ENCODE assay signal across 10 cellular contexts in genomic region chr9:22158983-22159382, GRCh38.
DNase-seq lines count a peak whose midpoint lies in the region; ATAC-seq and TF ChIP-seq lines count a peak whose summit lies in the region.
"Had no signal": no experiment of that assay in that cellular context is flagged by ENCODE, and none has a peak within 500 bp of the region (broad histone marks: within the 10 kb centered on the region; RNA-seq: fewer than 3 reads in every experiment).

No MANE protein-coding gene starts in this region.

- no peaks in the 10 kb centered on the region for H3K9me3 Mint-ChIP-seq in endothelial cell (ENCODE audit: unreplicated experiment)
- H3K9me3 Mint-ChIP-seq in CD4-positive, alpha-beta memory T cell: no peaks in the 10 kb centered on the region
- H3K9me3 Mint-ChIP-seq in activated CD4-positive, alpha-beta T cell treated with anti-CD3 and anti-CD28 coated beads for 36 hours (ENCODE audit: low read depth): no peaks in the 10 kb centered on the region

- no peak for TF ChIP-seq CTCF in endothelial cell (IDR thresholded peaks at IDR 0.05; ENCODE audit: unreplicated experiment)

- DNase-seq in MV-4-11 (lab: John Stamatoyannopoulos, UW): peak; percentile 94
- peak; percentile 12 for DNase-seq in endothelial cell (ENCODE audit: low spot score)
- DNase-seq in lung microvascular endothelial cell (ENCODE audit: low read depth in 2 of 2): peak; percentile 10 to 70
- no peak for DNase-seq in cortex of kidney (lab: John Stamatoyannopoulos, UW)
- DNase-seq in CD4-positive, alpha-beta memory T cell: no peak
- no peak for DNase-seq in activated CD4-positive, alpha-beta T cell treated with anti-CD3 and anti-CD28 coated beads for 36 hours
- no peak for DNase-seq in DMS53 (lab: John Stamatoyannopoulos, UW)
- DNase-seq: stimulated activated CD4-positive, alpha-beta T cell treated with anti-CD3 and anti-CD28 coated beads, Interleukin-12 subunit alpha, Interleukin-12 subunit beta, amount 100 ng/mL, for 4 hours had no signal

- peaks cover 3% of the 10 kb centered on the region for H3K27me3 Mint-ChIP-seq in endothelial cell (ENCODE audit: unreplicated experiment)
- peaks cover 3% of the 10 kb centered on the region in 2 donors for H3K27me3 Mint-ChIP-seq in CD4-positive, alpha-beta memory T cell
- peaks cover 8% of the 10 kb centered on the region for H3K27me3 Mint-ChIP-seq in activated CD4-positive, alpha-beta T cell treated with anti-CD3 and anti-CD28 coated beads for 36 hours

- H3K4me3 ChIP-seq in ACC112 (ENCODE audit: low read depth, low read length): peak overlapping the region; percentile 9; the same call in 1 of the 2 replicates
- no peak overlapping the region for H3K4me3 ChIP-seq in CD4-positive, alpha-beta memory T cell (ENCODE audit: low read length in 2 of 2)
- H3K4me3 ChIP-seq: esophagus muscularis mucosa had no signal

- H3K27ac Mint-ChIP-seq in endothelial cell (ENCODE audit: unreplicated experiment): peak overlapping the region; percentile 44
- H3K27ac Mint-ChIP-seq in CD4-positive, alpha-beta memory T cell: no peak overlapping the region
- H3K27ac Mint-ChIP-seq in activated CD4-positive, alpha-beta T cell treated with anti-CD3 and anti-CD28 coated beads for 36 hours: no peak overlapping the region

- H3K4me1 Mint-ChIP-seq in endothelial cell (ENCODE audit: unreplicated experiment): peaks cover 33% of the 10 kb centered on the region
- H3K4me1 Mint-ChIP-seq in CD4-positive, alpha-beta memory T cell: no peaks in the 10 kb centered on the region
- H3K4me1 Mint-ChIP-seq in activated CD4-positive, alpha-beta T cell treated with anti-CD3 and anti-CD28 coated beads for 36 hours: no peaks in the 10 kb centered on the region

- peaks cover 36% of the 10 kb centered on the region for H3K4me1 ChIP-seq in ACC112 (ENCODE audit: control insufficient read depth, insufficient read depth, low read length, unreplicated experiment)
- no peaks in the 10 kb centered on the region for H3K4me1 ChIP-seq in CD4-positive, alpha-beta memory T cell (ENCODE audit: insufficient read depth, low read length)

- POLR2A ChIA-PET in CD4-positive, alpha-beta memory T cell (lab: Charles Lee; ENCODE audit: partially characterized antibody): no interaction called here
- POLR2A ChIA-PET in activated CD4-positive, alpha-beta T cell treated with anti-CD3 and anti-CD28 coated beads for 36 hours (lab: Charles Lee): no interaction called here

- H2AFZ ChIP-seq in ACC112 (ENCODE audit: low read length, unreplicated experiment): peak overlapping the region; percentile 8

- intact Hi-C loops in CD4-positive, alpha-beta memory T cell (cut with micrococcal nuclease): no loop called here
- intact Hi-C loops in activated CD4-positive, alpha-beta T cell treated with anti-CD3 and anti-CD28 coated beads for 36 hours (cut with DNase I, micrococcal nuclease): no loop called here

- H3K79me2 ChIP-seq in ACC112 (ENCODE audit: control insufficient read depth, insufficient read depth, low read length, unreplicated experiment): no peaks in the 10 kb centered on the region

- H3K4me3 Mint-ChIP-seq in endothelial cell (ENCODE audit: unreplicated experiment): no peak overlapping the region
- no peak overlapping the region for H3K4me3 Mint-ChIP-seq in CD4-positive, alpha-beta memory T cell
- no peak overlapping the region for H3K4me3 Mint-ChIP-seq in activated CD4-positive, alpha-beta T cell treated with anti-CD3 and anti-CD28 coated beads for 36 hours

- H3K9me3 ChIP-seq in CD4-positive, alpha-beta memory T cell (ENCODE audit: control insufficient read depth in 1 of 2, low read length in 2 of 2): no peaks in the 10 kb centered on the region
- H3K9me3 ChIP-seq: esophagus muscularis mucosa had no signal

- H3K36me3 Mint-ChIP-seq in endothelial cell (ENCODE audit: low read depth, unreplicated experiment): no peaks in the 10 kb centered on the region
- H3K36me3 Mint-ChIP-seq in CD4-positive, alpha-beta memory T cell: no peaks in the 10 kb centered on the region
- H3K36me3 Mint-ChIP-seq in activated CD4-positive, alpha-beta T cell treated with anti-CD3 and anti-CD28 coated beads for 36 hours (ENCODE audit: low read depth): no peaks in the 10 kb centered on the region

- no peak for ATAC-seq in activated CD4-positive, alpha-beta T cell treated with anti-CD3 and anti-CD28 coated beads for 36 hours

- H3K27ac ChIP-seq in ACC112 (ENCODE audit: low read depth, low read length): peak overlapping the region; percentile 90
- H3K27ac ChIP-seq in CD4-positive, alpha-beta memory T cell (ENCODE audit: low read depth, low read length): no peak overlapping the region
- H3K27ac ChIP-seq: esophagus muscularis mucosa had no signal

- H3K36me3 ChIP-seq in ACC112 (ENCODE audit: insufficient read depth, low read length): no peaks in the 10 kb centered on the region
- no peaks in the 10 kb centered on the region for H3K36me3 ChIP-seq in CD4-positive, alpha-beta memory T cell (ENCODE audit: insufficient read depth, low read length)
- H3K36me3 ChIP-seq: esophagus muscularis mucosa had no signal

- no peaks in the 10 kb centered on the region for H3K27me3 ChIP-seq in ACC112 (ENCODE audit: insufficient read depth, low read length)
- H3K27me3 ChIP-seq in CD4-positive, alpha-beta memory T cell (ENCODE audit: insufficient read depth, low read length): no peaks in the 10 kb centered on the region
- H3K27me3 ChIP-seq: esophagus muscularis mucosa had no signal

- CTCF ChIA-PET in CD4-positive, alpha-beta memory T cell (lab: Charles Lee; ENCODE audit: partially characterized antibody): no interaction called here
- CTCF ChIA-PET in activated CD4-positive, alpha-beta T cell treated with anti-CD3 and anti-CD28 coated beads for 36 hours (lab: Charles Lee): interaction anchor here (0.7 kb wide), 1 partner anchor 12 kb away, joined by 3 read pairs; no protein-coding TSS in a partner anchor

Comparison
In these comparisons a context has a peak if more than half of its experiments do, and no peak if none do; other contexts are left out.
1. DNase-seq: peak in MV-4-11 (single experiment), endothelial cell (single experiment) and lung microvascular endothelial cell (2 of 2); none in cortex of kidney (single experiment), CD4-positive, alpha-beta memory T cell (0 of 5), activated CD4-positive, alpha-beta T cell treated with anti-CD3 and anti-CD28 coated beads for 36 hours (single experiment) and DMS53 (single experiment).